In the genomic region with DNA sequence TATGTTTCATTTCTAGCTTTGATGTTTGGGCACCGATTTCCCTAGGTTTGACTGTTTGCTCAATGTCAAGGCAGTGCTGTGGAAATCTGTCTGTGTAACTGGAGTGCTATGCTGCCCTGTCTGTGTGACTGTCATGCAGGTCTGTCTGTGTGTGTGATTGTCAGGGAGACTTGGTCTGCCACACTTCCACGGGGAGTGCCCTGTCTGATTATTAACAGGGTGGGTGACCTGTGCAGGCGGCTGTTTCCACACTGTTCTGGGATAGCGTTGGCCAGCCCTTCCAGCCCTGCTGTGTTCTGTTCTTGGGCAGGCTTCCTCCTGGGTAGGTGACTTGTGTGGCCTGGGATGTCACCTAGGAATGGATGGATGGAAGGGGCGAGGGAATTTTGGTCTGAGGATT, we compare ENCODE assay signal across 18 cellular contexts.
DNase-seq lines count a peak whose midpoint lies in the region; ATAC-seq and TF ChIP-seq lines count a peak whose summit lies in the region.
"Had no signal": no experiment of that assay in that cellular context is flagged by ENCODE, and none has a peak within 500 bp of the region (broad histone marks: within the 10 kb centered on the region; RNA-seq: fewer than 3 reads in every experiment).

No MANE protein-coding gene starts in this region.

- no peaks in the 10 kb centered on the region for H3K9me3 ChIP-seq in heart right ventricle
- H3K9me3 ChIP-seq: SJCRH30 had no signal

- peak overlapping the region; percentile 86 for H3K27ac Mint-ChIP-seq in nephron progenitor cell
- H3K27ac Mint-ChIP-seq in stimulated activated memory B cell treated with anti-CD40 and anti-IgM and Interleukin-4, amounts not matched to agents 10 μg/mL and 1 μg/mL and 100 μg/mL, for 72 hours: no peak overlapping the region
- H3K27ac Mint-ChIP-seq in chondrocyte (ENCODE audit: unreplicated experiment): no peak overlapping the region
- H3K27ac Mint-ChIP-seq: H9 had no signal

- DNase-seq in heart right ventricle (no peak), islet precursor cell (peak; percentile 77), nephron progenitor cell (no peak), chondrocyte (ENCODE audit: low spot score) (no peak), OCI-M2 (lab: John Stamatoyannopoulos, UW; ENCODE audit: unreplicated experiment) (no peak)
- DNase-seq: C1 segment of cervical spinal cord, H9, IMR-90, NCI-H1417 treated with DMSO at 0.1 percent for 48 hours, NCI-H1930, NCI-H226, NCI-H524, PC-3, RPMI8226, SJCRH30 had no signal

- peak in 7 of 8 donors; percentile 25 to 49 (median 36) for ATAC-seq in heart right ventricle
- peak; percentile 40 for ATAC-seq in stimulated activated memory B cell treated with anti-CD40 and anti-IgM and Interleukin-4, amounts not matched to agents 10 μg/mL and 1 μg/mL and 100 μg/mL, for 72 hours
- ATAC-seq in GM21447 (IDR thresholded peaks at IDR 0.05; ENCODE audit: unreplicated experiment): no peak
- ATAC-seq: PC-3 had no signal

- no peaks in the 10 kb centered on the region for H3K9me3 Mint-ChIP-seq in nephron progenitor cell
- no peaks in the 10 kb centered on the region for H3K9me3 Mint-ChIP-seq in stimulated activated memory B cell treated with anti-CD40 and anti-IgM and Interleukin-4, amounts not matched to agents 10 μg/mL and 1 μg/mL and 100 μg/mL, for 72 hours
- no peaks in the 10 kb centered on the region for H3K9me3 Mint-ChIP-seq in chondrocyte (ENCODE audit: low read depth)
- H3K9me3 Mint-ChIP-seq: H9 had no signal

- H3K4me3 Mint-ChIP-seq in nephron progenitor cell (peak overlapping the region; percentile 1), chondrocyte (ENCODE audit: unreplicated experiment) (no peak overlapping the region)
- no peak overlapping the region for H3K4me3 Mint-ChIP-seq in stimulated activated memory B cell treated with anti-CD40 and anti-IgM and Interleukin-4, amounts not matched to agents 10 μg/mL and 1 μg/mL and 100 μg/mL, for 72 hours
- H3K4me3 Mint-ChIP-seq: H9 had no signal

- peaks cover 3% of the 10 kb centered on the region for H3K27me3 Mint-ChIP-seq in nephron progenitor cell (ENCODE audit: low read depth, poor library complexity)
- H3K27me3 Mint-ChIP-seq in stimulated activated memory B cell treated with anti-CD40 and anti-IgM and Interleukin-4, amounts not matched to agents 10 μg/mL and 1 μg/mL and 100 μg/mL, for 72 hours: peaks cover 27% of the 10 kb centered on the region
- no peaks in the 10 kb centered on the region for H3K27me3 Mint-ChIP-seq in chondrocyte (ENCODE audit: low read depth)

- intact Hi-C loops in heart right ventricle (cut with DNase I): loop anchor here in 1 of 10 donors (10.0 kb wide), 1 partner anchor 82 kb away; no protein-coding TSS in a partner anchor

- TF ChIP-seq CTCF in heart right ventricle (IDR thresholded peaks at IDR 0.05) (no peak), nephron progenitor cell (IDR thresholded peaks at IDR 0.05) (no peak), chondrocyte (IDR thresholded peaks at IDR 0.05) (no peak)

- no peak overlapping the region for H3K4me3 ChIP-seq in heart right ventricle
- H3K4me3 ChIP-seq: SJCRH30 had no signal

- no peaks in the 10 kb centered on the region for H3K27me3 ChIP-seq in heart right ventricle
- H3K27me3 ChIP-seq: SJCRH30 had no signal

- peaks cover 0 to 83% (median 39%) of the 10 kb centered on the region in 9 donors for H3K4me1 ChIP-seq in heart right ventricle
- H3K4me1 ChIP-seq: SJCRH30 had no signal

- WGBS in heart right ventricle, 2 donors: 40 to 52% methylated on average over 5 of the region's 5 CpGs

- peak overlapping the region in 8 of 10 donors; percentile 42 to 73 (median 66) for H3K27ac ChIP-seq in heart right ventricle
- H3K27ac ChIP-seq: HL-60, SJCRH30 had no signal

- H3K4me1 Mint-ChIP-seq in nephron progenitor cell (peaks cover 63% of the 10 kb centered on the region), chondrocyte (ENCODE audit: low read depth) (peaks cover 10% of the 10 kb centered on the region)
- H3K4me1 Mint-ChIP-seq in stimulated activated memory B cell treated with anti-CD40 and anti-IgM and Interleukin-4, amounts not matched to agents 10 μg/mL and 1 μg/mL and 100 μg/mL, for 72 hours: no peaks in the 10 kb centered on the region

- H3K36me3 ChIP-seq in heart right ventricle: no peaks in the 10 kb centered on the region
- H3K36me3 ChIP-seq: SJCRH30 had no signal

- H3K36me3 Mint-ChIP-seq in nephron progenitor cell (ENCODE audit: low read depth) (no peaks in the 10 kb centered on the region), chondrocyte (ENCODE audit: low read depth) (peaks cover 2% of the 10 kb centered on the region)
- no peaks in the 10 kb centered on the region for H3K36me3 Mint-ChIP-seq in stimulated activated memory B cell treated with anti-CD40 and anti-IgM and Interleukin-4, amounts not matched to agents 10 μg/mL and 1 μg/mL and 100 μg/mL, for 72 hours
